ENCODE assay signal across 19 cellular contexts in genomic region chr13:40113644-40114304, GRCh38.
DNase-seq lines count a peak whose midpoint lies in the region; ATAC-seq and TF ChIP-seq lines count a peak whose summit lies in the region.
"Had no signal": no experiment of that assay in that cellular context is flagged by ENCODE, and none has a peak within 500 bp of the region (broad histone marks: within the 10 kb centered on the region; RNA-seq: fewer than 3 reads in every experiment).

No MANE protein-coding gene starts in this region.

- no peaks in the 10 kb centered on the region for H3K9me3 ChIP-seq in upper lobe of right lung
- H3K9me3 ChIP-seq: heart right ventricle, thoracic aorta had no signal

- no peak overlapping the region for H3K27ac ChIP-seq in upper lobe of right lung
- H3K27ac ChIP-seq: epithelial cell of prostate, heart right ventricle, WERI-Rb-1 had no signal

- intact Hi-C loops in upper lobe of right lung (cut with DNase I): no loop called here

- H3K4me3 ChIP-seq in cardiac fibroblast (replicated peaks in 1 of 2; ENCODE audit: low read depth in 2 of 2, low read length in 2 of 2) (no peak overlapping the region), upper lobe of right lung (no peak overlapping the region)
- H3K4me3 ChIP-seq: heart right ventricle, thoracic aorta had no signal

- DNase-seq in NCI-H82 (lab: John Stamatoyannopoulos, UW) (peak; percentile 34), cardiac fibroblast (ENCODE audit: low read depth in 2 of 2) (peak; percentile 75 to 77), iris pigment epithelial cell (ENCODE audit: low read depth) (peak; percentile 86), upper lobe of right lung (no peak), RPMI8226 (no peak), SKM-1 (lab: John Stamatoyannopoulos, UW; ENCODE audit: unreplicated experiment) (no peak), kidney tubule cell (ENCODE audit: low spot score) (no peak)
- DNase-seq: activated CD4-positive, alpha-beta memory T cell treated with anti-CD3 and anti-CD28 coated beads for 36 hours; activated T-cell treated with anti-CD3 and anti-CD28 coated beads, Interleukin-2, amount 50 U/mL, for 1 hour; heart right ventricle; mesendoderm; MM.1S; natural killer cell; SHP77; T-helper 1 cell; WERI-Rb-1 had no signal

- TF ChIP-seq CTCF in cardiac fibroblast (IDR thresholded peaks at IDR 0.05; ENCODE audit: low read depth, low read length) (no peak), upper lobe of right lung (IDR thresholded peaks at IDR 0.05) (no peak)

- no peaks in the 10 kb centered on the region for H3K27me3 ChIP-seq in upper lobe of right lung
- H3K27me3 ChIP-seq: heart right ventricle had no signal

- H3K36me3 ChIP-seq in upper lobe of right lung: no peaks in the 10 kb centered on the region
- H3K36me3 ChIP-seq: heart right ventricle, thoracic aorta, WERI-Rb-1 had no signal

- peak; percentile 84 for ATAC-seq in upper lobe of right lung
- ATAC-seq in HG03354 (IDR thresholded peaks at IDR 0.05; ENCODE audit: poor library complexity, severe bottlenecking, unreplicated experiment): no peak
- ATAC-seq: heart right ventricle, natural killer cell had no signal

- peaks cover 4% of the 10 kb centered on the region for H3K4me1 ChIP-seq in upper lobe of right lung

Comparison
In these comparisons a context has a peak if more than half of its experiments do, and no peak if none do; other contexts are left out.
1. DNase-seq: peak in NCI-H82 (single experiment), cardiac fibroblast (2 of 2) and iris pigment epithelial cell (single experiment); none in upper lobe of right lung (single experiment), RPMI8226 (single experiment), SKM-1 (single experiment) and kidney tubule cell (single experiment).